In the genomic region with DNA sequence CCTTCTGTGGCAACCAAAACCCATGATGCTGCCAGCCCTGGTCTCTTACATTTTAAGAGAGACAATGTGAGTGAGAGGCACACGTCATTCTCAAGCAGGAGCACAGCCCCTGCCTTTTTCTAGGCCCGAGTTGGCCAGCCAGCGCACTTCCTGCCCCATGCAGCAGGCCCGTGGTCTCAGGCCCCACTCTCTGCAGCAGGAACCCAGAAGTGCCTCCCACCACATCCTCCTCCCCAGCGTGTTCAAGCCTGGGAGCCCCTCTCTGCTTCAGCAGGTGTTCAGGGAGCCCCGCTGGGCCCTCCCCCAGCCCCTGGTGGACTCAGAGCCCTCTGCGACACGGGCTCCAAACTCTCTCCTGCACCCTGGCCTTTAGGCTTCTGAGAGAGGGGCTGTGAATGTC, we compare ENCODE assay signal across 16 cellular contexts. TPM values are rescaled to one million over a fixed set of nuclear protein-coding genes. Genes with fewer than 3 reads are reported as not detected.
DNase-seq lines count a peak whose midpoint lies in the region; ATAC-seq and TF ChIP-seq lines count a peak whose summit lies in the region.
"Had no signal": no experiment of that assay in that cellular context is flagged by ENCODE, and none has a peak within 500 bp of the region (broad histone marks: within the 10 kb centered on the region; RNA-seq: fewer than 3 reads in every experiment).

No MANE protein-coding gene starts in this region.

- H3K79me2 ChIP-seq in DND-41 (ENCODE audit: insufficient read depth, low read length) = no peaks in the 10 kb centered on the region
- no peaks in the 10 kb centered on the region for H3K79me2 ChIP-seq in neural cell (replicated peaks; ENCODE audit: insufficient read depth, low read length)

- H3K9me3 Mint-ChIP-seq in activated naive CD8-positive, alpha-beta T cell treated with anti-CD3 and anti-CD28 coated beads for 36 hours = peaks cover 3% of the 10 kb centered on the region
- H3K9me3 Mint-ChIP-seq: activated naive CD4-positive, alpha-beta T cell treated with anti-CD3 and anti-CD28 coated beads, Interleukin-2, amount 50 U/mL, for 24 hours had no signal

- H3K4me2 ChIP-seq in DND-41 (ENCODE audit: insufficient read depth, low read length) (peak overlapping the region; percentile 49), neural cell (ENCODE audit: low read length) (no peak overlapping the region)

- H2AFZ ChIP-seq in DND-41 (ENCODE audit: low read depth, low read length) (peak overlapping the region; percentile 16; the same call in 1 of the 2 replicates), neural cell (ENCODE audit: low read depth, low read length) (no peak overlapping the region)

- H3K9me2 ChIP-seq in neural cell (ENCODE audit: insufficient read depth, low read length) = no peaks in the 10 kb centered on the region

- TF ChIP-seq EP300 in neural cell (conservative IDR thresholded peaks at IDR 0.05; ENCODE audit: poor library complexity, severe bottlenecking) = no peak

- H3K4me3 ChIP-seq in DND-41 (ENCODE audit: low read depth in 1 of 2, low read length in 2 of 2) (peak overlapping the region in 1 of 2 experiments; percentile 2; a peak in 1 of 4 replicates), neural cell (ENCODE audit: low read length) (no peak overlapping the region), thyroid gland (replicated peaks in 1 of 3) (no peak overlapping the region)
- H3K4me3 ChIP-seq: SK-N-MC had no signal

- no peaks in the 10 kb centered on the region for H3K9me3 ChIP-seq in DND-41 (ENCODE audit: insufficient read depth, low read length, severe bottlenecking)
- no peaks in the 10 kb centered on the region for H3K9me3 ChIP-seq in neural cell (ENCODE audit: low read length)
- no peaks in the 10 kb centered on the region for H3K9me3 ChIP-seq in thyroid gland

- no peaks in the 10 kb centered on the region for H3K27me3 ChIP-seq in DND-41 (ENCODE audit: insufficient read depth, low read length, poor library complexity)
- H3K27me3 ChIP-seq in neural cell (ENCODE audit: insufficient read depth, low read depth, low read length) = no peaks in the 10 kb centered on the region
- no peaks in the 10 kb centered on the region for H3K27me3 ChIP-seq in thyroid gland

- H4K20me1 ChIP-seq in DND-41 (ENCODE audit: insufficient read depth, low read length) = no peaks in the 10 kb centered on the region
- no peaks in the 10 kb centered on the region for H4K20me1 ChIP-seq in neural cell (ENCODE audit: insufficient read depth)

- no peaks in the 10 kb centered on the region for H3F3A ChIP-seq in neural cell (ENCODE audit: insufficient read depth, low read length, poor library complexity, severe bottlenecking)

- no peak for TF ChIP-seq POLR2A in thyroid gland (IDR thresholded peaks at IDR 0.05)

- H3K4me1 ChIP-seq in DND-41 (ENCODE audit: insufficient read depth, low read length) = peaks cover 75% of the 10 kb centered on the region
- no peaks in the 10 kb centered on the region for H3K4me1 ChIP-seq in thyroid gland

- intact Hi-C loops in thyroid gland (cut with DNase I) = no loop called here

- H3K36me3 ChIP-seq in DND-41 (ENCODE audit: insufficient read depth, low read length) = no peaks in the 10 kb centered on the region
- no peaks in the 10 kb centered on the region for H3K36me3 ChIP-seq in neural cell (ENCODE audit: insufficient read depth, low read length)
- no peaks in the 10 kb centered on the region for H3K36me3 ChIP-seq in thyroid gland

- H3K27ac Mint-ChIP-seq in activated naive CD8-positive, alpha-beta T cell treated with anti-CD3 and anti-CD28 coated beads for 36 hours = peak overlapping the region; percentile 75
- H3K27ac Mint-ChIP-seq: activated naive CD4-positive, alpha-beta T cell treated with anti-CD3 and anti-CD28 coated beads, Interleukin-2, amount 50 U/mL, for 24 hours had no signal

- no peak for TF ChIP-seq RAD21 in neural cell (conservative IDR thresholded peaks at IDR 0.05)

- ATAC-seq in DND-41 (ENCODE audit: insufficient read depth, low read depth) (peak; percentile 89), GM19467 (IDR thresholded peaks at IDR 0.05; ENCODE audit: unreplicated experiment) (no peak)

- H3K36me3 Mint-ChIP-seq in activated naive CD8-positive, alpha-beta T cell treated with anti-CD3 and anti-CD28 coated beads for 36 hours = peaks cover 6% of the 10 kb centered on the region

- peaks cover 46% of the 10 kb centered on the region for H3K4me1 Mint-ChIP-seq in activated naive CD8-positive, alpha-beta T cell treated with anti-CD3 and anti-CD28 coated beads for 36 hours

- H3K9ac ChIP-seq in DND-41 (ENCODE audit: low read depth, low read length) (peak overlapping the region; percentile 43), neural cell (ENCODE audit: low read length) (peak overlapping the region; percentile 23)

- TF ChIP-seq CTCF in DND-41 (IDR thresholded peaks at IDR 0.05; ENCODE audit: borderline replicate concordance, extremely low read depth, low read length, poor library complexity, severe bottlenecking) (peak; percentile 46), neural cell (IDR thresholded peaks at IDR 0.05; ENCODE audit: poor library complexity, severe bottlenecking) (no peak), thyroid gland (IDR thresholded peaks at IDR 0.05) (no peak)

- peak; percentile 98 for DNase-seq in DND-41
- peak; percentile 28 for DNase-seq in KG1 (lab: John Stamatoyannopoulos, UW)
- DNase-seq in activated naive CD8-positive, alpha-beta T cell treated with anti-CD3 and anti-CD28 coated beads for 36 hours = peak; percentile 64
- no peak for DNase-seq in thyroid gland
- DNase-seq in effector CD4-positive, alpha-beta T cell = no peak
- no peak for DNase-seq in NCI-H2029 treated with DMSO at 0.1 percent for 48 hours (lab: John Stamatoyannopoulos, UW)
- DNase-seq: activated CD4-positive, alpha-beta T cell treated with anti-CD3 and anti-CD28 coated beads for 4 hours; midbrain; NCI-H1417 treated with DMSO at 0.1 percent for 48 hours; NCI-H526 treated with DMSO at 0.1 percent for 48 hours; stimulated activated CD4-positive, alpha-beta T cell treated with anti-CD3 and anti-CD28 coated beads, Interleukin-4, amount 100 ng/mL, for 4 hours had no signal

- 56% methylated on average over 8 of the region's 8 CpGs for WGBS in thyroid gland, 2 donors

- peaks cover 6% of the 10 kb centered on the region for H3K27me3 Mint-ChIP-seq in activated naive CD8-positive, alpha-beta T cell treated with anti-CD3 and anti-CD28 coated beads for 36 hours
- H3K27me3 Mint-ChIP-seq: activated naive CD4-positive, alpha-beta T cell treated with anti-CD3 and anti-CD28 coated beads, Interleukin-2, amount 50 U/mL, for 24 hours had no signal

- no peak overlapping the region for H3K4me3 Mint-ChIP-seq in activated naive CD8-positive, alpha-beta T cell treated with anti-CD3 and anti-CD28 coated beads for 36 hours
- H3K4me3 Mint-ChIP-seq: activated naive CD4-positive, alpha-beta T cell treated with anti-CD3 and anti-CD28 coated beads, Interleukin-2, amount 50 U/mL, for 24 hours had no signal

- H3K27ac ChIP-seq in DND-41 (ENCODE audit: low read length) (peak overlapping the region; percentile 84), neural cell (ENCODE audit: low read length) (peak overlapping the region; percentile 66), thyroid gland (no peak overlapping the region)
- H3K27ac ChIP-seq: C4-2B, SK-N-MC had no signal

TF ChIP-seq in neural cell, 6 proteins besides CTCF, POLR2A, EP300 and RAD21:
- TF ChIP-seq POLR2AphosphoS5 (IDR thresholded peaks at IDR 0.05) = no peak
- no peak for TF ChIP-seq SMC3 (conservative IDR thresholded peaks at IDR 0.05; ENCODE audit: poor library complexity)
- TF ChIP-seq, protein P1, sequence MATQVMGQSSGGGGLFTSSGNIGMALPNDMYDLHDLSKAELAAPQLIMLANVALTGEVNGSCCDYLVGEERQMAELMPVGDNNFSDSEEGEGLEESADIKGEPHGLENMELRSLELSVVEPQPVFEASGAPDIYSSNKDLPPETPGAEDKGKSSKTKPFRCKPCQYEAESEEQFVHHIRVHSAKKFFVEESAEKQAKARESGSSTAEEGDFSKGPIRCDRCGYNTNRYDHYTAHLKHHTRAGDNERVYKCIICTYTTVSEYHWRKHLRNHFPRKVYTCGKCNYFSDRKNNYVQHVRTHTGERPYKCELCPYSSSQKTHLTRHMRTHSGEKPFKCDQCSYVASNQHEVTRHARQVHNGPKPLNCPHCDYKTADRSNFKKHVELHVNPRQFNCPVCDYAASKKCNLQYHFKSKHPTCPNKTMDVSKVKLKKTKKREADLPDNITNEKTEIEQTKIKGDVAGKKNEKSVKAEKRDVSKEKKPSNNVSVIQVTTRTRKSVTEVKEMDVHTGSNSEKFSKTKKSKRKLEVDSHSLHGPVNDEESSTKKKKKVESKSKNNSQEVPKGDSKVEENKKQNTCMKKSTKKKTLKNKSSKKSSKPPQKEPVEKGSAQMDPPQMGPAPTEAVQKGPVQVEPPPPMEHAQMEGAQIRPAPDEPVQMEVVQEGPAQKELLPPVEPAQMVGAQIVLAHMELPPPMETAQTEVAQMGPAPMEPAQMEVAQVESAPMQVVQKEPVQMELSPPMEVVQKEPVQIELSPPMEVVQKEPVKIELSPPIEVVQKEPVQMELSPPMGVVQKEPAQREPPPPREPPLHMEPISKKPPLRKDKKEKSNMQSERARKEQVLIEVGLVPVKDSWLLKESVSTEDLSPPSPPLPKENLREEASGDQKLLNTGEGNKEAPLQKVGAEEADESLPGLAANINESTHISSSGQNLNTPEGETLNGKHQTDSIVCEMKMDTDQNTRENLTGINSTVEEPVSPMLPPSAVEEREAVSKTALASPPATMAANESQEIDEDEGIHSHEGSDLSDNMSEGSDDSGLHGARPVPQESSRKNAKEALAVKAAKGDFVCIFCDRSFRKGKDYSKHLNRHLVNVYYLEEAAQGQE (IDR thresholded peaks at IDR 0.05; ENCODE audit: borderline replicate concordance) = no peak
- no peak for TF ChIP-seq EZH2 (IDR thresholded peaks at IDR 0.05; ENCODE audit: borderline replicate concordance, insufficient read depth, low read length, poor library complexity, severe bottlenecking)
- TF ChIP-seq MXI1 (conservative IDR thresholded peaks at IDR 0.05; ENCODE audit: poor library complexity, severe bottlenecking) = no peak
- no peak for TF ChIP-seq TAF1 (IDR thresholded peaks at IDR 0.05; ENCODE audit: low read depth)

RNA-seq across cellular contexts. Expression of gene ITGAE, which starts 30.5 kb away (rescaled TPM):
- 10 to 100 TPM; 24.9 to 29.8 TPM for total RNA-seq in activated naive CD8-positive, alpha-beta T cell treated with anti-CD3 and anti-CD28 coated beads for 36 hours
- polyA plus RNA-seq in neural cell = 143 and 169 TPM in 2 replicates
- 22.2 and 24.4 TPM in 2 replicates for polyA minus RNA-seq in neural cell
- 10 to 100 TPM in 3 of 4 donors, 1 to 10 TPM in 1; 5.5 to 31.9 (median 19.4) TPM for total RNA-seq in thyroid gland

RNA-seq across cellular contexts. Expression of gene HASPIN, which starts 46.8 kb away (rescaled TPM):
- 10 to 100 TPM; 23.8 to 24.6 TPM for total RNA-seq in activated naive CD8-positive, alpha-beta T cell treated with anti-CD3 and anti-CD28 coated beads for 36 hours
- polyA plus RNA-seq in neural cell = 0.22 and 0.32 TPM in 2 replicates
- 0.46 and 0.49 TPM in 2 replicates for polyA minus RNA-seq in neural cell
- under 1 TPM in 2 of 4 donors, not detected in 2; 0.13 to 0.21 TPM for total RNA-seq in thyroid gland

Comparison
In these comparisons a context has a peak if more than half of its experiments do, and no peak if none do; other contexts are left out.
1. DNase-seq: peak in DND-41 (single experiment), KG1 (single experiment) and activated naive CD8-positive, alpha-beta T cell treated with anti-CD3 and anti-CD28 coated beads for 36 hours (single experiment); none in thyroid gland (0 of 2), effector CD4-positive, alpha-beta T cell (single experiment) and NCI-H2029 treated with DMSO at 0.1 percent for 48 hours (single experiment).
2. H3K27ac ChIP-seq: peak in DND-41 (single experiment) and neural cell (single experiment); none in thyroid gland (0 of 3).
3. RNA of gene HASPIN, which starts 46.8 kb away (total RNA-seq): 23.8 to 24.6 TPM in activated naive CD8-positive, alpha-beta T cell treated with anti-CD3 and anti-CD28 coated beads for 36 hours; 0.13 to 0.21 TPM in thyroid gland; every median in the first group is over 10 times any median in the second.